17 cellular contexts compared by ENCODE assay signal in the genomic region with DNA sequence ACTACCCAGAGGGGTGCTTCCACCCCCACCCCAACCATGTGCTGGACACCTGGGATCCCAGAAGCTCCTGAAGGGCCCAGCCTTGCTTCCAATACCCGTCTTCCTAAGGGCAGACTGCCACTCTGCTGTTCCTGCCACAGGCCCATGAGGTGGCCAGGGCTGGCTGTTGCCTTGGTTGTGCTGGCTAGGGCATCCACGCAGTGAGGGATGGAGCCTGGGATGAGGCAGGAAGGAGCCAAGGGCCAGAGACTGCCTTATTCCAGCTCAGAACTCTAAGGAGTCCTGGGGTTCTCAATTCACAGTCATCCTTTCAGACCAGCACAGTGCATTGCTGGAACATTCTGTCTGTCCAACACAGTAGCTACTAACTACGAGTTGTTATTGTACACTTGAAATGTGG.
DNase-seq lines count a peak whose midpoint lies in the region; ATAC-seq lines count a peak whose summit lies in the region.
"Had no signal": no experiment of that assay in that cellular context is flagged by ENCODE, and none has a peak within 500 bp of the region (broad histone marks: within the 10 kb centered on the region; RNA-seq: fewer than 3 reads in every experiment).

No MANE protein-coding gene starts in this region.

- H3K4me1 ChIP-seq in muscle layer of duodenum (ENCODE audit: control insufficient read depth in 1 of 2, insufficient read depth in 2 of 2, low read length in 2 of 2), result no peaks in the 10 kb centered on the region
- H3K4me1 ChIP-seq: heart right ventricle had no signal

- ATAC-seq in GM21526 (IDR thresholded peaks at IDR 0.05; ENCODE audit: low FRiP score, unreplicated experiment), result no peak
- ATAC-seq: heart right ventricle, left lobe of liver had no signal

- H3K27ac ChIP-seq in muscle layer of duodenum (ENCODE audit: low read length), result peak overlapping the region; percentile 27
- H3K27ac ChIP-seq: heart right ventricle had no signal

- H3K27me3 ChIP-seq in muscle layer of duodenum (ENCODE audit: low read depth, low read length), result no peaks in the 10 kb centered on the region
- H3K27me3 ChIP-seq: heart right ventricle had no signal

- H3K4me3 ChIP-seq in muscle layer of duodenum (ENCODE audit: low read depth in 1 of 2, low read length in 2 of 2), result no peak overlapping the region
- H3K4me3 ChIP-seq: heart right ventricle had no signal

- H3K9me3 ChIP-seq in muscle layer of duodenum (ENCODE audit: control insufficient read depth in 1 of 2, low read length in 2 of 2), result no peaks in the 10 kb centered on the region
- H3K9me3 ChIP-seq: heart right ventricle had no signal

- DNase-seq in amygdala (lab: John Stamatoyannopoulos, UW), result peak in 41 of 56 donors; percentile 3 to 78 (median 28)
- peak; percentile 63 for DNase-seq in globus pallidus (ENCODE audit: low spot score)
- peak; percentile 31 for DNase-seq in superior temporal gyrus (ENCODE audit: extremely low spot score)
- DNase-seq in SHP77 (lab: John Stamatoyannopoulos, UW), result no peak
- no peak for DNase-seq in NCI-H187 treated with DMSO at 0.1 percent for 48 hours (lab: John Stamatoyannopoulos, UW)
- DNase-seq in HCEC 1CT, result no peak
- DNase-seq: activated naive CD4-positive, alpha-beta T cell treated with Interleukin-2 at 50 U/mL for 16 hours; activated T-cell treated with anti-CD3 and anti-CD28 coated beads, Interleukin-2, amount 50 U/mL, for 24 hours; dermis blood vessel endothelial cell; heart right ventricle; IMR-90; NCI-H1092; NCI-H1930; NCI-H69 had no signal

- H3K36me3 ChIP-seq in muscle layer of duodenum (ENCODE audit: control insufficient read depth in 1 of 2, insufficient read depth in 2 of 2, low read length in 2 of 2), result no peaks in the 10 kb centered on the region
- H3K36me3 ChIP-seq: heart right ventricle had no signal

Comparison
In these comparisons a context has a peak if more than half of its experiments do, and no peak if none do; other contexts are left out.
1. DNase-seq: peak in amygdala (41 of 56), globus pallidus (single experiment) and superior temporal gyrus (single experiment); none in SHP77 (0 of 2), NCI-H187 treated with DMSO at 0.1 percent for 48 hours (single experiment) and HCEC 1CT (single experiment).